In genomic region chr11:46242961-46243795, GRCh38 we compare ENCODE assay signal across 1 cellular context.
TF ChIP-seq lines count a peak whose summit lies in the region.

No MANE protein-coding gene starts in this region.

TF ChIP-seq in HepG2, 621 proteins besides CTCF, POLR2A, EP300 and RAD21 (continued from another document and continues in another):
- TF ChIP-seq NFAT5 (CRISPR knock-in tag; IDR thresholded peaks at IDR 0.05) (no peak), HMGXB3 (CRISPR knock-in tag; IDR thresholded peaks at IDR 0.05; ENCODE audit: borderline replicate concordance) (no peak; the same call in 1 of the 2 replicates), ZSCAN12 (CRISPR knock-in tag; IDR thresholded peaks at IDR 0.05) (no peak), ELF1 (CRISPR knock-in tag; IDR thresholded peaks at IDR 0.05) (0 out of 2 replicates have a peak, but pooled peaks have one; percentile 25), ZNF121 (CRISPR knock-in tag; IDR thresholded peaks at IDR 0.05) (no peak), ZNF737 (CRISPR knock-in tag; IDR thresholded peaks at IDR 0.05; ENCODE audit: borderline replicate concordance) (no peak), POGK (CRISPR knock-in tag; conservative IDR thresholded peaks at IDR 0.05) (peak; percentile 98), NFKBIZ (CRISPR knock-in tag; IDR thresholded peaks at IDR 0.05) (peak; percentile 56; the same call in 1 of the 2 replicates), MEIS2 (CRISPR knock-in tag; IDR thresholded peaks at IDR 0.05) (peak; percentile 44; the same call in 1 of the 2 replicates), ZC3H13 (CRISPR knock-in tag; IDR thresholded peaks at IDR 0.05) (no peak), ZSCAN5A (CRISPR knock-in tag; IDR thresholded peaks at IDR 0.05; ENCODE audit: borderline replicate concordance) (no peak), ZNF574 (CRISPR knock-in tag; IDR thresholded peaks at IDR 0.05) (peak; percentile 53), ZNF572 (CRISPR knock-in tag; IDR thresholded peaks at IDR 0.05) (no peak), ZNF382 (CRISPR knock-in tag; IDR thresholded peaks at IDR 0.05; ENCODE audit: borderline replicate concordance) (no peak), NCOR1 (IDR thresholded peaks at IDR 0.05; ENCODE audit: borderline replicate concordance, low read length) (no peak), ERF (CRISPR knock-in tag; IDR thresholded peaks at IDR 0.05) (peak; percentile 50; the same call in 1 of the 2 replicates), MZF1 (CRISPR knock-in tag; IDR thresholded peaks at IDR 0.05; ENCODE audit: borderline replicate concordance) (no peak), ATM (IDR thresholded peaks at IDR 0.05; ENCODE audit: borderline replicate concordance) (no peak), CREB1 (IDR thresholded peaks at IDR 0.05) (no peak), CREB1 (CRISPR knock-in tag; IDR thresholded peaks at IDR 0.05) (no peak), ZC3H4 (CRISPR knock-in tag; IDR thresholded peaks at IDR 0.05; ENCODE audit: borderline replicate concordance) (no peak), ZNF772 (CRISPR knock-in tag; IDR thresholded peaks at IDR 0.05) (peak; percentile 47; the same call in 1 of the 2 replicates), HNF1A (IDR thresholded peaks at IDR 0.05; ENCODE audit: low read depth) (no peak), HNF1A (CRISPR knock-in tag; IDR thresholded peaks at IDR 0.05; ENCODE audit: borderline replicate concordance) (peak; percentile 84), CBX5 (CRISPR knock-in tag; IDR thresholded peaks at IDR 0.05; ENCODE audit: borderline replicate concordance) (no peak), ZFP41 (CRISPR knock-in tag; IDR thresholded peaks at IDR 0.05; ENCODE audit: borderline replicate concordance) (no peak), ZBTB20 (CRISPR knock-in tag; IDR thresholded peaks at IDR 0.05; ENCODE audit: borderline replicate concordance, low read depth) (no peak), RCOR2 (CRISPR knock-in tag; IDR thresholded peaks at IDR 0.05) (no peak; the same call in 1 of the 2 replicates), ZNF264 (CRISPR knock-in tag; IDR thresholded peaks at IDR 0.05) (peak; percentile 65; the same call in 1 of the 2 replicates), MTF2 (CRISPR knock-in tag; IDR thresholded peaks at IDR 0.05; ENCODE audit: borderline replicate concordance) (no peak), ADNP (CRISPR knock-in tag; IDR thresholded peaks at IDR 0.05) (no peak), ZNF326 (CRISPR knock-in tag; IDR thresholded peaks at IDR 0.05; ENCODE audit: borderline replicate concordance) (no peak), SOX6 (IDR thresholded peaks at IDR 0.05) (no peak), SOX6 (CRISPR knock-in tag; IDR thresholded peaks at IDR 0.05) (peak; percentile 73), TBP (CRISPR knock-in tag; IDR thresholded peaks at IDR 0.05) (no peak), KLF13 (CRISPR knock-in tag; IDR thresholded peaks at IDR 0.05) (no peak), CENPBD1 (CRISPR knock-in tag; IDR thresholded peaks at IDR 0.05; ENCODE audit: borderline replicate concordance, low read depth) (no peak), KLF15 (CRISPR knock-in tag; IDR thresholded peaks at IDR 0.05; ENCODE audit: borderline replicate concordance) (no peak), FOXO4 (CRISPR knock-in tag; conservative IDR thresholded peaks at IDR 0.05) (no peak), POLR2AphosphoS5 (IDR thresholded peaks at IDR 0.05; ENCODE audit: low read depth, low read length) (peak; percentile 90)
